23 cellular contexts compared by ENCODE assay signal in genomic region chr15:78617131-78617915, GRCh38. TPM values are rescaled to one million over a fixed set of nuclear protein-coding genes. Genes with fewer than 3 reads are reported as not detected.
DNase-seq lines count a peak whose midpoint lies in the region; ATAC-seq and TF ChIP-seq lines count a peak whose summit lies in the region.
"Had no signal": no experiment of that assay in that cellular context is flagged by ENCODE, and none has a peak within 500 bp of the region (broad histone marks: within the 10 kb centered on the region; RNA-seq: fewer than 3 reads in every experiment).

No MANE protein-coding gene starts in this region.

- 47% methylated on average over 8 of the region's 12 CpGs for WGBS in mammary epithelial cell (ENCODE audit: low coverage, missing lambda C conversion rate)
- 68 to 78% (median 69%) methylated on average over 12 of the region's 12 CpGs for WGBS in psoas muscle, 3 donors

- DNase-seq in NCI-H1417 (lab: John Stamatoyannopoulos, UW) (peak in 2 of 3 experiments; percentile 25 to 74), NCI-H1417 treated with DMSO at 0.1 percent for 48 hours (lab: John Stamatoyannopoulos, UW) (no peak), MV-4-11 (lab: John Stamatoyannopoulos, UW) (peak; percentile 33), mammary epithelial cell (peak; percentile 61), posterior vena cava (ENCODE audit: low spot score) (peak; percentile 60), psoas muscle (no peak)
- DNase-seq in stimulated activated naive B cell treated with anti-CD40 and anti-IgM and Interleukin-4, amounts not matched to agents 10 μg/mL and 1 μg/mL and 100 μg/mL, for 72 hours: no peak
- DNase-seq: activated naive CD8-positive, alpha-beta T cell treated with anti-CD3 and anti-CD28 coated beads for 36 hours; immature natural killer cell; left ventricle myocardium inferior; NCI-H1930; SW 1271 had no signal

- no TSS peak for BruUV-seq in mammary epithelial cell (replicated peaks; lab: Mats Ljungman, UMichigan)

- no peaks in the 10 kb centered on the region for H4K20me1 ChIP-seq in mammary epithelial cell (ENCODE audit: insufficient read depth, low read length)

- H3K27ac ChIP-seq in mammary epithelial cell (ENCODE audit: insufficient read depth, low read depth, low read length) (no peak overlapping the region), psoas muscle (no peak overlapping the region)
- H3K27ac ChIP-seq: BLaER1 treated with 17β-estradiol and CSF1 and Interleukin-3, amounts not matched to agents 10 nM and 100 nM; HL-60; left ventricle myocardium inferior; suprapubic skin had no signal

- H3K9me3 ChIP-seq in mammary epithelial cell (replicated peaks; ENCODE audit: insufficient read depth, low read length) (no peaks in the 10 kb centered on the region), psoas muscle (no peaks in the 10 kb centered on the region)
- H3K9me3 ChIP-seq: BLaER1 treated with 17β-estradiol and CSF1 and Interleukin-3, amounts not matched to agents 10 nM and 100 nM; left ventricle myocardium inferior; suprapubic skin had no signal

- dilution Hi-C loops in mammary epithelial cell (cut with HindIII; ENCODE audit: low sequenced_read_pairs): no loop called here

- H2AFZ ChIP-seq in mammary epithelial cell (ENCODE audit: low read depth, low read length): peak overlapping the region; percentile 51

- no peak overlapping the region for H3K27ac Mint-ChIP-seq in stimulated activated naive B cell treated with anti-CD40 and anti-IgM and Interleukin-4, amounts not matched to agents 10 μg/mL and 1 μg/mL and 100 μg/mL, for 72 hours
- H3K27ac Mint-ChIP-seq: activated naive CD8-positive, alpha-beta T cell treated with anti-CD3 and anti-CD28 coated beads for 36 hours; activated T-helper 17 cell treated with anti-CD3 and anti-CD28 coated beads, Interleukin-2, amount 50 U/mL, for 72 hours; immature natural killer cell had no signal

- peaks cover 9% of the 10 kb centered on the region in 2 donors for H3K4me1 Mint-ChIP-seq in stimulated activated naive B cell treated with anti-CD40 and anti-IgM and Interleukin-4, amounts not matched to agents 10 μg/mL and 1 μg/mL and 100 μg/mL, for 72 hours
- H3K4me1 Mint-ChIP-seq: activated T-helper 17 cell treated with anti-CD3 and anti-CD28 coated beads, Interleukin-2, amount 50 U/mL, for 72 hours had no signal

- H3K36me3 ChIP-seq in mammary epithelial cell (ENCODE audit: insufficient read depth, low read length): no peaks in the 10 kb centered on the region
- no peaks in the 10 kb centered on the region for H3K36me3 ChIP-seq in psoas muscle (ENCODE audit: insufficient read depth in 1 of 2, low read depth in 1 of 2)
- H3K36me3 ChIP-seq: BLaER1 treated with 17β-estradiol and CSF1 and Interleukin-3, amounts not matched to agents 10 nM and 100 nM; left ventricle myocardium inferior; suprapubic skin had no signal

- in situ Hi-C loops in mammary epithelial cell (cut with MboI; ENCODE audit: low sequenced_read_pairs in 2 of 2): loop anchor here (5.0 kb wide), 2 partner anchors 90 to 135 kb away; no protein-coding TSS in a partner anchor

- H3K9me3 Mint-ChIP-seq in stimulated activated naive B cell treated with anti-CD40 and anti-IgM and Interleukin-4, amounts not matched to agents 10 μg/mL and 1 μg/mL and 100 μg/mL, for 72 hours: no peaks in the 10 kb centered on the region
- H3K9me3 Mint-ChIP-seq: activated naive CD8-positive, alpha-beta T cell treated with anti-CD3 and anti-CD28 coated beads for 36 hours; activated T-helper 17 cell treated with anti-CD3 and anti-CD28 coated beads, Interleukin-2, amount 50 U/mL, for 72 hours; immature natural killer cell; neural crest cell had no signal

- no peak overlapping the region for H3K4me2 ChIP-seq in mammary epithelial cell (ENCODE audit: insufficient read depth, low read depth, low read length)

- H3K27me3 ChIP-seq in mammary epithelial cell (ENCODE audit: insufficient read depth, low read length) (peaks cover 21% of the 10 kb centered on the region), psoas muscle (ENCODE audit: insufficient read depth in 3 of 3, low read length in 2 of 3) (peaks cover 0 to 34% (median 17%) of the 10 kb centered on the region in 3 donors)

- no peak overlapping the region for H3K9ac ChIP-seq in mammary epithelial cell (ENCODE audit: insufficient read depth, low read length)
- H3K9ac ChIP-seq: BLaER1 treated with 17β-estradiol and CSF1 and Interleukin-3, amounts not matched to agents 10 nM and 100 nM had no signal

- no peaks in the 10 kb centered on the region for H3K36me3 Mint-ChIP-seq in stimulated activated naive B cell treated with anti-CD40 and anti-IgM and Interleukin-4, amounts not matched to agents 10 μg/mL and 1 μg/mL and 100 μg/mL, for 72 hours
- H3K36me3 Mint-ChIP-seq: activated naive CD8-positive, alpha-beta T cell treated with anti-CD3 and anti-CD28 coated beads for 36 hours; immature natural killer cell had no signal

- H3K79me2 ChIP-seq in mammary epithelial cell (ENCODE audit: insufficient read depth, low read length): no peaks in the 10 kb centered on the region

- intact Hi-C loops in mammary epithelial cell (cut with micrococcal nuclease) (loop anchor here (5.0 kb wide), 1 partner anchor 310 kb away; no protein-coding TSS in a partner anchor), posterior vena cava (cut with DNase I) (loop anchor here (5.0 kb wide), 2 partner anchors 95 to 135 kb away; no protein-coding TSS in a partner anchor), psoas muscle (cut with DNase I) (loop anchor here in 1 of 2 donors (5.0 kb wide), 1 partner anchor 135 kb away; no protein-coding TSS in a partner anchor)

- CTCF ChIA-PET in mammary epithelial cell (lab: Charles Lee; ENCODE audit: low non-redundant PET): no interaction called here

- no peak overlapping the region for H3K4me3 ChIP-seq in mammary epithelial cell (replicated peaks in 1 of 3; ENCODE audit: insufficient read depth in 1 of 3, low read depth in 2 of 3, low read length in 3 of 3)
- no peak overlapping the region for H3K4me3 ChIP-seq in psoas muscle
- H3K4me3 ChIP-seq: BLaER1 treated with 17β-estradiol and CSF1 and Interleukin-3, amounts not matched to agents 10 nM and 100 nM; left ventricle myocardium inferior; suprapubic skin had no signal

- H3K4me1 ChIP-seq in mammary epithelial cell (ENCODE audit: insufficient read depth, low read length) (peaks cover 23% of the 10 kb centered on the region), psoas muscle (peaks cover 7% of the 10 kb centered on the region)

- H3K27me3 Mint-ChIP-seq in stimulated activated naive B cell treated with anti-CD40 and anti-IgM and Interleukin-4, amounts not matched to agents 10 μg/mL and 1 μg/mL and 100 μg/mL, for 72 hours: peaks cover 30 to 34% of the 10 kb centered on the region in 2 donors

- TF ChIP-seq CTCF in mammary epithelial cell (conservative IDR thresholded peaks at IDR 0.05 in 1 of 2, IDR thresholded peaks at IDR 0.05 in 1 of 2; ENCODE audit: extremely low read depth in 1 of 2, insufficient read depth in 1 of 2, low read depth in 1 of 2, low read length in 2 of 2) (no peak), psoas muscle (IDR thresholded peaks at IDR 0.05) (no peak)

- ATAC-seq in psoas muscle (no peak), GM21825 (IDR thresholded peaks at IDR 0.05; ENCODE audit: unreplicated experiment) (no peak)
- no peak for ATAC-seq in stimulated activated naive B cell treated with anti-CD40 and anti-IgM and Interleukin-4, amounts not matched to agents 10 μg/mL and 1 μg/mL and 100 μg/mL, for 72 hours (replicated peaks)
- ATAC-seq: activated T-helper 17 cell treated with anti-CD3 and anti-CD28 coated beads, Interleukin-2, amount 50 U/mL, for 72 hours; Right ventricle myocardium inferior had no signal

- H3K4me3 Mint-ChIP-seq in stimulated activated naive B cell treated with anti-CD40 and anti-IgM and Interleukin-4, amounts not matched to agents 10 μg/mL and 1 μg/mL and 100 μg/mL, for 72 hours: no peak overlapping the region
- H3K4me3 Mint-ChIP-seq: activated naive CD8-positive, alpha-beta T cell treated with anti-CD3 and anti-CD28 coated beads for 36 hours; activated T-helper 17 cell treated with anti-CD3 and anti-CD28 coated beads, Interleukin-2, amount 50 U/mL, for 72 hours; immature natural killer cell; neural crest cell had no signal

RNA-seq across cellular contexts. Expression of gene CHRNA3, which starts 3.5 kb away (rescaled TPM):
- total RNA-seq in mammary epithelial cell: not detected
- not detected for polyA plus RNA-seq in mammary epithelial cell
- not detected for polyA minus RNA-seq in mammary epithelial cell
- not detected for total RNA-seq in posterior vena cava
- total RNA-seq in psoas muscle: under 1 TPM in 2 of 4 donors, not detected in 2; 0.06 to 0.17 TPM
- under 1 TPM in 2 of 3 donors, not detected in 1; 0.01 to 0.04 TPM for polyA plus RNA-seq in psoas muscle
- total RNA-seq: activated CD8-positive, alpha-beta memory T cell treated with anti-CD3 and anti-CD28 coated beads for 36 hours; activated naive CD8-positive, alpha-beta T cell treated with anti-CD3 and anti-CD28 coated beads for 36 hours; activated T-helper 17 cell treated with anti-CD3 and anti-CD28 coated beads, Interleukin-2, amount 50 U/mL, for 72 hours; fibroblast of lung; mononuclear cell; NCI-H460 had no signal
- polyA plus RNA-seq: fibroblast of lung, immature natural killer cell had no signal

RNA-seq across cellular contexts. Expression of gene CHRNB4, which starts 23.7 kb away (rescaled TPM):
- total RNA-seq in mammary epithelial cell (under 1 TPM in 1 of 2 donors, not detected in 1; under 0.01 TPM), posterior vena cava (not detected), psoas muscle (not detected)
- polyA plus RNA-seq in mammary epithelial cell (0.12 TPM), psoas muscle (not detected)
- not detected for polyA minus RNA-seq in mammary epithelial cell
- total RNA-seq: activated CD8-positive, alpha-beta memory T cell treated with anti-CD3 and anti-CD28 coated beads for 36 hours; activated naive CD8-positive, alpha-beta T cell treated with anti-CD3 and anti-CD28 coated beads for 36 hours; activated T-helper 17 cell treated with anti-CD3 and anti-CD28 coated beads, Interleukin-2, amount 50 U/mL, for 72 hours; fibroblast of lung; left ventricle myocardium inferior; mononuclear cell; Right ventricle myocardium inferior had no signal
- polyA plus RNA-seq: fibroblast of lung, immature natural killer cell had no signal

RNA-seq across cellular contexts. Expression of gene CHRNA5, which starts 52.0 kb away (rescaled TPM):
- 10 to 100 TPM in 1 of 2 donors, 1 to 10 TPM in 1; 2.2 to 13.9 TPM for total RNA-seq in mammary epithelial cell
- 10.1 TPM for polyA plus RNA-seq in mammary epithelial cell
- polyA minus RNA-seq in mammary epithelial cell: 0.88 TPM
- 1 to 10 TPM in 1 of 2 donors, under 1 TPM in 1; 0.74 to 3.1 TPM for total RNA-seq in posterior vena cava
- 1 to 10 TPM in 3 of 4 donors, under 1 TPM in 1; 0.71 to 4.4 (median 3.8) TPM for total RNA-seq in psoas muscle
- 1 to 10 TPM; 1.4 to 3.3 (median 2.4) TPM for polyA plus RNA-seq in psoas muscle

Comparison
In these comparisons a context has a peak if more than half of its experiments do, and no peak if none do; other contexts are left out.
1. DNase-seq: peak in NCI-H1417 (2 of 3), MV-4-11 (single experiment), mammary epithelial cell (single experiment) and posterior vena cava (single experiment); none in NCI-H1417 treated with DMSO at 0.1 percent for 48 hours (single experiment), psoas muscle (0 of 2) and stimulated activated naive B cell treated with anti-CD40 and anti-IgM and Interleukin-4, amounts not matched to agents 10 μg/mL and 1 μg/mL and 100 μg/mL, for 72 hours (single experiment).